Comparison of ENCODE assay signal across 1 cellular context in the genomic region with DNA sequence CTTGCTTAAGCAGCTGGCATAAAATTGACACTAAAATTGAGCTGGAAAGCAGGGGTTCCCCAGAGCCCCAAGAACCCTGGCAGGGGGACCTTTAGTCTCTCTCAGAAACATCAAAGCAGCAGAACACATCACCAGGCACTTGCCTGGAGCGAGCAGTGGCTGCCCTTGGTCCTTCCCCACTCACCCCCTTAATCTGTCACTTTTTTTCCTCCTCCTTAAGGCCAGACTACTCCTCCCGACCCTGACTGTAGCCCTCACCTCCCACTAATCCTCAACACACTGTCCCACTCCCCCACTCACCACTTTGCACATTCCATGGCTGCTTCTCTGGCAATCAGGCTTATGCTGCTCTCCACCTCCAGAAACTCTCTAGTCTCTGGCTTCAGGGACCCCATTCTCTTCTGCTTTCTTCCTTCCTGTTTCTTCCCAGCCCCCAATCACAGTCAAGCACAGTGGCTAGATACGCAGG.
A peak's percentile ranks its signal among the peaks of the same experiment; 100 is the strongest.
TF ChIP-seq lines count a peak whose summit lies in the region.

No MANE protein-coding gene starts in this region.

TF ChIP-seq in HEK293, 187 proteins besides CTCF, POLR2A, EP300 and RAD21 (continued from another document and continues in another):
- TF ChIP-seq, protein P1, sequence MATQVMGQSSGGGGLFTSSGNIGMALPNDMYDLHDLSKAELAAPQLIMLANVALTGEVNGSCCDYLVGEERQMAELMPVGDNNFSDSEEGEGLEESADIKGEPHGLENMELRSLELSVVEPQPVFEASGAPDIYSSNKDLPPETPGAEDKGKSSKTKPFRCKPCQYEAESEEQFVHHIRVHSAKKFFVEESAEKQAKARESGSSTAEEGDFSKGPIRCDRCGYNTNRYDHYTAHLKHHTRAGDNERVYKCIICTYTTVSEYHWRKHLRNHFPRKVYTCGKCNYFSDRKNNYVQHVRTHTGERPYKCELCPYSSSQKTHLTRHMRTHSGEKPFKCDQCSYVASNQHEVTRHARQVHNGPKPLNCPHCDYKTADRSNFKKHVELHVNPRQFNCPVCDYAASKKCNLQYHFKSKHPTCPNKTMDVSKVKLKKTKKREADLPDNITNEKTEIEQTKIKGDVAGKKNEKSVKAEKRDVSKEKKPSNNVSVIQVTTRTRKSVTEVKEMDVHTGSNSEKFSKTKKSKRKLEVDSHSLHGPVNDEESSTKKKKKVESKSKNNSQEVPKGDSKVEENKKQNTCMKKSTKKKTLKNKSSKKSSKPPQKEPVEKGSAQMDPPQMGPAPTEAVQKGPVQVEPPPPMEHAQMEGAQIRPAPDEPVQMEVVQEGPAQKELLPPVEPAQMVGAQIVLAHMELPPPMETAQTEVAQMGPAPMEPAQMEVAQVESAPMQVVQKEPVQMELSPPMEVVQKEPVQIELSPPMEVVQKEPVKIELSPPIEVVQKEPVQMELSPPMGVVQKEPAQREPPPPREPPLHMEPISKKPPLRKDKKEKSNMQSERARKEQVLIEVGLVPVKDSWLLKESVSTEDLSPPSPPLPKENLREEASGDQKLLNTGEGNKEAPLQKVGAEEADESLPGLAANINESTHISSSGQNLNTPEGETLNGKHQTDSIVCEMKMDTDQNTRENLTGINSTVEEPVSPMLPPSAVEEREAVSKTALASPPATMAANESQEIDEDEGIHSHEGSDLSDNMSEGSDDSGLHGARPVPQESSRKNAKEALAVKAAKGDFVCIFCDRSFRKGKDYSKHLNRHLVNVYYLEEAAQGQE (tag by site-specific recombination; IDR thresholded peaks at IDR 0.05) = no peak
- TF ChIP-seq BCL11B (tag by site-specific recombination; IDR thresholded peaks at IDR 0.05; ENCODE audit: low read depth) (no peak), ZBTB20 (tag by site-specific recombination; IDR thresholded peaks at IDR 0.05) (no peak), SCRT2 (tag by site-specific recombination; IDR thresholded peaks at IDR 0.05) (no peak), ZNF24 (tag by site-specific recombination; IDR thresholded peaks at IDR 0.05) (0 out of 2 replicates have a peak, but pooled peaks have one; percentile 2), ZNF623 (tag by site-specific recombination; IDR thresholded peaks at IDR 0.05) (no peak), ZSCAN23 (tag by site-specific recombination; IDR thresholded peaks at IDR 0.05) (no peak), SETDB1 (IDR thresholded peaks at IDR 0.05; ENCODE audit: insufficient read length, low read length) (no peak), GLI4 (tag by site-specific recombination; IDR thresholded peaks at IDR 0.05) (no peak), RBAK (tag by site-specific recombination; IDR thresholded peaks at IDR 0.05) (no peak), ZNF335 (tag by site-specific recombination; conservative IDR thresholded peaks at IDR 0.05) (peak; percentile 55), ZNF391 (tag by site-specific recombination; IDR thresholded peaks at IDR 0.05; ENCODE audit: borderline replicate concordance, low read depth) (no peak), ZNF10 (tag by site-specific recombination; IDR thresholded peaks at IDR 0.05) (no peak), ZNF121 (tag by site-specific recombination; IDR thresholded peaks at IDR 0.05) (no peak), MZF1 (tag by site-specific recombination; IDR thresholded peaks at IDR 0.05; ENCODE audit: borderline replicate concordance) (no peak), ZNF580 (tag by site-specific recombination; IDR thresholded peaks at IDR 0.05) (no peak), ZNF549 (tag by site-specific recombination; IDR thresholded peaks at IDR 0.05) (no peak), FEZF1 (tag by site-specific recombination; IDR thresholded peaks at IDR 0.05) (no peak), SP2 (tag by site-specific recombination; IDR thresholded peaks at IDR 0.05) (no peak), ZNF433 (tag by site-specific recombination; IDR thresholded peaks at IDR 0.05; ENCODE audit: low read depth) (no peak), ZNF544 (tag by site-specific recombination; IDR thresholded peaks at IDR 0.05) (no peak), ZNF555 (tag by site-specific recombination; conservative IDR thresholded peaks at IDR 0.05) (no peak), ZNF624 (tag by site-specific recombination; IDR thresholded peaks at IDR 0.05) (no peak), ZNF449 (tag by site-specific recombination; IDR thresholded peaks at IDR 0.05) (no peak), KLF17 (tag by site-specific recombination; IDR thresholded peaks at IDR 0.05) (no peak), ZNF302 (tag by site-specific recombination; IDR thresholded peaks at IDR 0.05; ENCODE audit: low read depth) (no peak), ZNF140 (tag by site-specific recombination; IDR thresholded peaks at IDR 0.05) (no peak), SP7 (tag by site-specific recombination; IDR thresholded peaks at IDR 0.05) (no peak), KLF7 (tag by site-specific recombination; IDR thresholded peaks at IDR 0.05; ENCODE audit: borderline replicate concordance) (peak; percentile 5; the same call in 1 of the 2 replicates), WT1 (tag by site-specific recombination; IDR thresholded peaks at IDR 0.05) (no peak)
- TF ChIP-seq, protein P2, sequence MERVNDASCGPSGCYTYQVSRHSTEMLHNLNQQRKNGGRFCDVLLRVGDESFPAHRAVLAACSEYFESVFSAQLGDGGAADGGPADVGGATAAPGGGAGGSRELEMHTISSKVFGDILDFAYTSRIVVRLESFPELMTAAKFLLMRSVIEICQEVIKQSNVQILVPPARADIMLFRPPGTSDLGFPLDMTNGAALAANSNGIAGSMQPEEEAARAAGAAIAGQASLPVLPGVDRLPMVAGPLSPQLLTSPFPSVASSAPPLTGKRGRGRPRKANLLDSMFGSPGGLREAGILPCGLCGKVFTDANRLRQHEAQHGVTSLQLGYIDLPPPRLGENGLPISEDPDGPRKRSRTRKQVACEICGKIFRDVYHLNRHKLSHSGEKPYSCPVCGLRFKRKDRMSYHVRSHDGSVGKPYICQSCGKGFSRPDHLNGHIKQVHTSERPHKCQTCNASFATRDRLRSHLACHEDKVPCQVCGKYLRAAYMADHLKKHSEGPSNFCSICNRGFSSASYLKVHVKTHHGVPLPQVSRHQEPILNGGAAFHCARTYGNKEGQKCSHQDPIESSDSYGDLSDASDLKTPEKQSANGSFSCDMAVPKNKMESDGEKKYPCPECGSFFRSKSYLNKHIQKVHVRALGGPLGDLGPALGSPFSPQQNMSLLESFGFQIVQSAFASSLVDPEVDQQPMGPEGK (tag by site-specific recombination; IDR thresholded peaks at IDR 0.05) = no peak
- TF ChIP-seq, protein P3, sequence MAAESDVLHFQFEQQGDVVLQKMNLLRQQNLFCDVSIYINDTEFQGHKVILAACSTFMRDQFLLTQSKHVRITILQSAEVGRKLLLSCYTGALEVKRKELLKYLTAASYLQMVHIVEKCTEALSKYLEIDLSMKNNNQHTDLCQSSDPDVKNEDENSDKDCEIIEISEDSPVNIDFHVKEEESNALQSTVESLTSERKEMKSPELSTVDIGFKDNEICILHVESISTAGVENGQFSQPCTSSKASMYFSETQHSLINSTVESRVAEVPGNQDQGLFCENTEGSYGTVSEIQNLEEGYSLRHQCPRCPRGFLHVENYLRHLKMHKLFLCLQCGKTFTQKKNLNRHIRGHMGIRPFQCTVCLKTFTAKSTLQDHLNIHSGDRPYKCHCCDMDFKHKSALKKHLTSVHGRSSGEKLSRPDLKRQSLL (tag by site-specific recombination; IDR thresholded peaks at IDR 0.05) = no peak
- TF ChIP-seq, protein P4, sequence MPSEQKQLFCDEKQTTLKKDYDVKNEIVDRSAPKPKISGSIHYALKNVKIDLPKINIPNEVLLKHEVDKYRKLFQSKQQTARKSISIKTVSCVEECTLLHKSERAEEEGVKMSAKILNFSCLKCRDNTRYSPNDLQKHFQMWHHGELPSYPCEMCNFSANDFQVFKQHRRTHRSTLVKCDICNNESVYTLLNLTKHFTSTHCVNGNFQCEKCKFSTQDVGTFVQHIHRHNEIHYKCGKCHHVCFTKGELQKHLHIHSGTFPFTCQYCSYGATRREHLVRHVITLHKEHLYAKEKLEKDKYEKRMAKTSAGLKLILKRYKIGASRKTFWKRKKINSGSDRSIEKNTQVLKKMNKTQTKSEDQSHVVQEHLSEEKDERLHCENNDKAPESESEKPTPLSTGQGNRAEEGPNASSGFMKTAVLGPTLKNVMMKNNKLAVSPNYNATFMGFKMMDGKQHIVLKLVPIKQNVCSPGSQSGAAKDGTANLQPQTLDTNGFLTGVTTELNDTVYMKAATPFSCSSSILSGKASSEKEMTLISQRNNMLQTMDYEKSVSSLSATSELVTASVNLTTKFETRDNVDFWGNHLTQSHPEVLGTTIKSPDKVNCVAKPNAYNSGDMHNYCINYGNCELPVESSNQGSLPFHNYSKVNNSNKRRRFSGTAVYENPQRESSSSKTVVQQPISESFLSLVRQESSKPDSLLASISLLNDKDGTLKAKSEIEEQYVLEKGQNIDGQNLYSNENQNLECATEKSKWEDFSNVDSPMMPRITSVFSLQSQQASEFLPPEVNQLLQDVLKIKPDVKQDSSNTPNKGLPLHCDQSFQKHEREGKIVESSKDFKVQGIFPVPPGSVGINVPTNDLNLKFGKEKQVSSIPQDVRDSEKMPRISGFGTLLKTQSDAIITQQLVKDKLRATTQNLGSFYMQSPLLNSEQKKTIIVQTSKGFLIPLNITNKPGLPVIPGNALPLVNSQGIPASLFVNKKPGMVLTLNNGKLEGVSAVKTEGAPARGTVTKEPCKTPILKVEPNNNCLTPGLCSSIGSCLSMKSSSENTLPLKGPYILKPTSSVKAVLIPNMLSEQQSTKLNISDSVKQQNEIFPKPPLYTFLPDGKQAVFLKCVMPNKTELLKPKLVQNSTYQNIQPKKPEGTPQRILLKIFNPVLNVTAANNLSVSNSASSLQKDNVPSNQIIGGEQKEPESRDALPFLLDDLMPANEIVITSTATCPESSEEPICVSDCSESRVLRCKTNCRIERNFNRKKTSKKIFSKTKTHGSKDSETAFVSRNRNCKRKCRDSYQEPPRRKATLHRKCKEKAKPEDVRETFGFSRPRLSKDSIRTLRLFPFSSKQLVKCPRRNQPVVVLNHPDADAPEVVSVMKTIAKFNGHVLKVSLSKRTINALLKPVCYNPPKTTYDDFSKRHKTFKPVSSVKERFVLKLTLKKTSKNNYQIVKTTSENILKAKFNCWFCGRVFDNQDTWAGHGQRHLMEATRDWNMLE (tag by site-specific recombination; conservative IDR thresholded peaks at IDR 0.05; ENCODE audit: low read depth) = peak; percentile 70
- TF ChIP-seq, protein P5, sequence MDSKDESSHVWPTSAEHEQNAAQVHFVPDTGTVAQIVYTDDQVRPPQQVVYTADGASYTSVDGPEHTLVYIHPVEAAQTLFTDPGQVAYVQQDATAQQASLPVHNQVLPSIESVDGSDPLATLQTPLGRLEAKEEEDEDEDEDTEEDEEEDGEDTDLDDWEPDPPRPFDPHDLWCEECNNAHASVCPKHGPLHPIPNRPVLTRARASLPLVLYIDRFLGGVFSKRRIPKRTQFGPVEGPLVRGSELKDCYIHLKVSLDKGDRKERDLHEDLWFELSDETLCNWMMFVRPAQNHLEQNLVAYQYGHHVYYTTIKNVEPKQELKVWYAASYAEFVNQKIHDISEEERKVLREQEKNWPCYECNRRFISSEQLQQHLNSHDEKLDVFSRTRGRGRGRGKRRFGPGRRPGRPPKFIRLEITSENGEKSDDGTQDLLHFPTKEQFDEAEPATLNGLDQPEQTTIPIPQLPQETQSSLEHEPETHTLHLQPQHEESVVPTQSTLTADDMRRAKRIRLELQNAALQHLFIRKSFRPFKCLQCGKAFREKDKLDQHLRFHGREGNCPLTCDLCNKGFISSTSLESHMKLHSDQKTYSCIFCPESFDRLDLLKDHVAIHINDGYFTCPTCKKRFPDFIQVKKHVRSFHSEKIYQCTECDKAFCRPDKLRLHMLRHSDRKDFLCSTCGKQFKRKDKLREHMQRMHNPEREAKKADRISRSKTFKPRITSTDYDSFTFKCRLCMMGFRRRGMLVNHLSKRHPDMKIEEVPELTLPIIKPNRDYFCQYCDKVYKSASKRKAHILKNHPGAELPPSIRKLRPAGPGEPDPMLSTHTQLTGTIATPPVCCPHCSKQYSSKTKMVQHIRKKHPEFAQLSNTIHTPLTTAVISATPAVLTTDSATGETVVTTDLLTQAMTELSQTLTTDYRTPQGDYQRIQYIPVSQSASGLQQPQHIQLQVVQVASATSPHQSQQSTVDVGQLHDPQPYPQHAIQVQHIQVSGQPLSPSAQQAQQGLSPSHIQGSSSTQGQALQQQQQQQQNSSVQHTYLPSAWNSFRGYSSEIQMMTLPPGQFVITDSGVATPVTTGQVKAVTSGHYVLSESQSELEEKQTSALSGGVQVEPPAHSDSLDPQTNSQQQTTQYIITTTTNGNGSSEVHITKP (tag by site-specific recombination; IDR thresholded peaks at IDR 0.05) = peak; percentile 86
